ENCODE assay signal across 2 cellular contexts in the genomic region with DNA sequence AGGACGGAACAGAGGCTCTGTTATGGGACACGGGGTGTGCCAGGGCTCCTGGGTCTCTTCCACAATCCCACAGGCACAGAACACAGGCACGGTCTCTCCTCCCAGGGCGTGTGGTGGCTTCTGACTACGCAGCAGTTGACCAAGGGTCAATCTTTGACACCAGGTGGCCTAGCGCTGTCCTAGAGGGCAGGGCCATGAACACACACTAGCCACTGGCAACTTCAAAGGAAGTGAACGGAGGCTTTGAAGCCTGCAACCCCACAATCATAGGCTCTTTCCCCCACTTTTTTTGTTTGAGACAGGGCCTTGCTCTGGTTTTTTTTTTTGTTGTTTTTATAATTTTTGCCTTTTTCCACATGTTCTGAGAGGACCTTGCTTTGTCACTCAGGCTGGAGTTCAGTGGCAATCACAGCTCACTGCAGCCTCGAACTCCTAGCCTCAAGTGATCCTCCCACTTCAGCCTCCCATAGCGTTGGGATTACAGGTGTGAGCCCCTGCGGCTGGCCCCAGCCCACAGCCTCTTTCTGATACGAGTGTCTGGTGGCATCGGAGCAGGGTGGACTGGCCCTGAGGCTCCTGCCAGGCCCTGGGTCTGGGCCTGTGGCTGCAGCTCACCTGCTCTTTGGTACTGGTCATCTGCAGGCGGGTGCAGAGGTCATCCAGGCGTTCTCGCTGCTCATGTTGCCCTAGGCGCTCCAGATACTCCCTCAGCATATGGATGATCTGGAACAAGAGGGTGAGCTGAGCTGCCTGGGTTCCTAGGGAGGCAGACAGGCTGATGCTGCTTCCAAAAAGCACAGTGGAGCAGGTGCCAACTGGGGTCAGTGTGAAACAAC.
TF ChIP-seq lines count a peak whose summit lies in the region.

No MANE protein-coding gene starts in this region.

TF ChIP-seq in K562, 482 proteins besides CTCF, POLR2A, EP300 and RAD21:
- TF ChIP-seq POLR2G (IDR thresholded peaks at IDR 0.05; ENCODE audit: low read depth, low read length): 0 out of 2 replicates have a peak, but pooled peaks have one; percentile 11
- TF ChIP-seq KLF13 (tag; IDR thresholded peaks at IDR 0.05; ENCODE audit: borderline replicate concordance, low read depth): no peak
- TF ChIP-seq ZNF121 (CRISPR knock-in tag; conservative IDR thresholded peaks at IDR 0.05): no peak
- TF ChIP-seq ARNT (IDR thresholded peaks at IDR 0.05): no peak
- TF ChIP-seq, protein P1, sequence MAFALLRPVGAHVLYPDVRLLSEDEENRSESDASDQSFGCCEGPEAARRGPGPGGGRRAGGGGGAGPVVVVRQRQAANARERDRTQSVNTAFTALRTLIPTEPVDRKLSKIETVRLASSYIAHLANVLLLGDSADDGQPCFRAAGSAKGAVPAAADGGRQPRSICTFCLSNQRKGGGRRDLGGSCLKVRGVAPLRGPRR (CRISPR knock-in tag; IDR thresholded peaks at IDR 0.05): no peak
- TF ChIP-seq KHSRP (IDR thresholded peaks at IDR 0.05): no peak

TF ChIP-seq in liver, 16 proteins besides CTCF, POLR2A, EP300 and RAD21:
- TF ChIP-seq ZBTB33 (IDR thresholded peaks at IDR 0.05) (no peak), YY1 (IDR thresholded peaks at IDR 0.05) (no peak), TAF1 (conservative IDR thresholded peaks at IDR 0.05) (no peak), JUND (IDR thresholded peaks at IDR 0.05) (no peak), GABPA (IDR thresholded peaks at IDR 0.05 in 1 of 2, conservative IDR thresholded peaks at IDR 0.05 in 1 of 2) (no peak), FOXA1 (IDR thresholded peaks at IDR 0.05) (no peak), FOXA2 (IDR thresholded peaks at IDR 0.05) (no peak), HNF4A (conservative IDR thresholded peaks at IDR 0.05) (peak; percentile 82 to 90), NR2F2 (IDR thresholded peaks at IDR 0.05) (peak; percentile 47), RXRA (IDR thresholded peaks at IDR 0.05) (peak; percentile 74 to 90), HNF4G (IDR thresholded peaks at IDR 0.05) (no peak), SP1 (IDR thresholded peaks at IDR 0.05) (peak; percentile 75), EGR1 (IDR thresholded peaks at IDR 0.05; ENCODE audit: low read depth in 2 of 2) (no peak)
- TF ChIP-seq, protein P2, sequence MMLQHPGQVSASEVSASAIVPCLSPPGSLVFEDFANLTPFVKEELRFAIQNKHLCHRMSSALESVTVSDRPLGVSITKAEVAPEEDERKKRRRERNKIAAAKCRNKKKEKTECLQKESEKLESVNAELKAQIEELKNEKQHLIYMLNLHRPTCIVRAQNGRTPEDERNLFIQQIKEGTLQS (IDR thresholded peaks at IDR 0.05): no peak
- TF ChIP-seq, protein P3, sequence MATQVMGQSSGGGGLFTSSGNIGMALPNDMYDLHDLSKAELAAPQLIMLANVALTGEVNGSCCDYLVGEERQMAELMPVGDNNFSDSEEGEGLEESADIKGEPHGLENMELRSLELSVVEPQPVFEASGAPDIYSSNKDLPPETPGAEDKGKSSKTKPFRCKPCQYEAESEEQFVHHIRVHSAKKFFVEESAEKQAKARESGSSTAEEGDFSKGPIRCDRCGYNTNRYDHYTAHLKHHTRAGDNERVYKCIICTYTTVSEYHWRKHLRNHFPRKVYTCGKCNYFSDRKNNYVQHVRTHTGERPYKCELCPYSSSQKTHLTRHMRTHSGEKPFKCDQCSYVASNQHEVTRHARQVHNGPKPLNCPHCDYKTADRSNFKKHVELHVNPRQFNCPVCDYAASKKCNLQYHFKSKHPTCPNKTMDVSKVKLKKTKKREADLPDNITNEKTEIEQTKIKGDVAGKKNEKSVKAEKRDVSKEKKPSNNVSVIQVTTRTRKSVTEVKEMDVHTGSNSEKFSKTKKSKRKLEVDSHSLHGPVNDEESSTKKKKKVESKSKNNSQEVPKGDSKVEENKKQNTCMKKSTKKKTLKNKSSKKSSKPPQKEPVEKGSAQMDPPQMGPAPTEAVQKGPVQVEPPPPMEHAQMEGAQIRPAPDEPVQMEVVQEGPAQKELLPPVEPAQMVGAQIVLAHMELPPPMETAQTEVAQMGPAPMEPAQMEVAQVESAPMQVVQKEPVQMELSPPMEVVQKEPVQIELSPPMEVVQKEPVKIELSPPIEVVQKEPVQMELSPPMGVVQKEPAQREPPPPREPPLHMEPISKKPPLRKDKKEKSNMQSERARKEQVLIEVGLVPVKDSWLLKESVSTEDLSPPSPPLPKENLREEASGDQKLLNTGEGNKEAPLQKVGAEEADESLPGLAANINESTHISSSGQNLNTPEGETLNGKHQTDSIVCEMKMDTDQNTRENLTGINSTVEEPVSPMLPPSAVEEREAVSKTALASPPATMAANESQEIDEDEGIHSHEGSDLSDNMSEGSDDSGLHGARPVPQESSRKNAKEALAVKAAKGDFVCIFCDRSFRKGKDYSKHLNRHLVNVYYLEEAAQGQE (IDR thresholded peaks at IDR 0.05): no peak
- TF ChIP-seq, protein P4, sequence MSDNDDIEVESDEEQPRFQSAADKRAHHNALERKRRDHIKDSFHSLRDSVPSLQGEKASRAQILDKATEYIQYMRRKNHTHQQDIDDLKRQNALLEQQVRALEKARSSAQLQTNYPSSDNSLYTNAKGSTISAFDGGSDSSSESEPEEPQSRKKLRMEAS (IDR thresholded peaks at IDR 0.05): no peak
TF ChIP-seq in liver: peak in this region for 4.
